Comparison of ENCODE assay signal across 9 cellular contexts in genomic region chr13:46552888-46553520, GRCh38. TPM values are rescaled to one million over a fixed set of nuclear protein-coding genes. Genes with fewer than 3 reads are reported as not detected.
A peak's percentile ranks its signal among the peaks of the same experiment; 100 is the strongest.
DNase-seq lines count a peak whose midpoint lies in the region; ATAC-seq, FAIRE-seq and TF ChIP-seq lines count a peak whose summit lies in the region.
"Had no signal": no experiment of that assay in that cellular context is flagged by ENCODE, and none has a peak within 500 bp of the region (broad histone marks: within the 10 kb centered on the region; RNA-seq: fewer than 3 reads in every experiment).

A gene with protein sequence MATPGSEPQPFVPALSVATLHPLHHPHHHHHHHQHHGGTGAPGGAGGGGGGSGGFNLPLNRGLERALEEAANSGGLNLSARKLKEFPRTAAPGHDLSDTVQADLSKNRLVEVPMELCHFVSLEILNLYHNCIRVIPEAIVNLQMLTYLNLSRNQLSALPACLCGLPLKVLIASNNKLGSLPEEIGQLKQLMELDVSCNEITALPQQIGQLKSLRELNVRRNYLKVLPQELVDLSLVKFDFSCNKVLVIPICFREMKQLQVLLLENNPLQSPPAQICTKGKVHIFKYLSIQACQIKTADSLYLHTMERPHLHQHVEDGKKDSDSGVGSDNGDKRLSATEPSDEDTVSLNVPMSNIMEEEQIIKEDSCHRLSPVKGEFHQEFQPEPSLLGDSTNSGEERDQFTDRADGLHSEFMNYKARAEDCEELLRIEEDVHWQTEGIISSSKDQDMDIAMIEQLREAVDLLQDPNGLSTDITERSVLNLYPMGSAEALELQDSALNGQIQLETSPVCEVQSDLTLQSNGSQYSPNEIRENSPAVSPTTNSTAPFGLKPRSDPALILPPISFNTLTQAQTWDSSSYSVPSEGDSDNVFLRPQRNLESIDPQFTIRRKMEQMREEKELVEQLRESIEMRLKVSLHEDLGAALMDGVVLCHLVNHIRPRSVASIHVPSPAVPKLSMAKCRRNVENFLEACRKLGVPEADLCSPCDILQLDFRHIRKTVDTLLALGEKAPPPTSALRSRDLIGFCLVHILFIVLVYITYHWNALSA (plus strand): TSS chr13:46553170. CDS start chr13:46553397, 227 bp downstream.

- peak within 1 kb of the TSS; percentile 92 for H3K14ac ChIP-seq in IMR-90 (replicated peaks; ENCODE audit: low read depth, low read length)

- peaks cover 26% of the 10 kb centered on the region for H3K79me2 ChIP-seq in endothelial cell of umbilical vein (ENCODE audit: control insufficient read depth, insufficient read depth, low read length)

- H3K56ac ChIP-seq in IMR-90 (ENCODE audit: extremely low read depth, insufficient read depth, low read length), result peak within 1 kb of the TSS; percentile 82

- H3K27me3 ChIP-seq in CD4-positive, alpha-beta memory T cell (ENCODE audit: insufficient read depth, low read length), result no peaks in the 10 kb centered on the region
- H3K27me3 ChIP-seq in IMR-90 (ENCODE audit: control insufficient read depth, insufficient read depth, low read length) (no peaks in the 10 kb centered on the region), endothelial cell of umbilical vein (ENCODE audit: control insufficient read depth in 2 of 2, insufficient read depth in 2 of 2, low read length in 2 of 2) (no peaks in the 10 kb centered on the region), mononuclear cell (ENCODE audit: insufficient read depth, low read length) (no peaks in the 10 kb centered on the region)

- DNase-seq in CD4-positive, alpha-beta memory T cell, result peak; percentile 80 to 89 (median 81)
- DNase-seq in IMR-90, result peak; percentile 80
- DNase-seq in OCI-M1 (lab: John Stamatoyannopoulos, UW), result peak; percentile 86
- peak; percentile 77 for DNase-seq in activated T-cell treated with anti-CD3 and anti-CD28 coated beads for 1 hour (ENCODE audit: low read depth)
- peak; percentile 84 for DNase-seq in endothelial cell of umbilical vein (ENCODE audit: low read depth, low spot score)
- DNase-seq in stimulated activated CD8-positive, alpha-beta memory T cell treated with anti-CD3 and anti-CD28 coated beads, Interleukin-2, amount 100 ng/mL, for 48 hours (ENCODE audit: low read depth in 2 of 2), result peak; percentile 78 to 81

- ATAC-seq in GM21381 (IDR thresholded peaks at IDR 0.05; ENCODE audit: unreplicated experiment) (peak; percentile 65), IMR-90 (ENCODE audit: low read depth) (peak; percentile 89)

- H3K4me2 ChIP-seq in IMR-90 (ENCODE audit: low read depth, low read length) (peak within 1 kb of the TSS; percentile 92), endothelial cell of umbilical vein (ENCODE audit: insufficient read depth, low read length) (peak within 1 kb of the TSS; percentile 90)

- peaks cover 33 to 55% (median 41%) of the 10 kb centered on the region in 4 donors for H3K4me1 Mint-ChIP-seq in CD4-positive, alpha-beta memory T cell

- peak within 1 kb of the TSS; percentile 76 for H2BK120ac ChIP-seq in IMR-90 (ENCODE audit: low read depth, low read length)

- H3K9me1 ChIP-seq in IMR-90 (ENCODE audit: insufficient read depth, low read length) (peaks cover 3% of the 10 kb centered on the region; the same call in 1 of the 2 replicates), endothelial cell of umbilical vein (replicated peaks; ENCODE audit: control insufficient read depth, extremely low read depth, insufficient read depth, low read length) (no peaks in the 10 kb centered on the region)

- peaks cover 0 to 11% of the 10 kb centered on the region in 2 donors for H3K36me3 Mint-ChIP-seq in CD4-positive, alpha-beta memory T cell

- H4K8ac ChIP-seq in IMR-90 (ENCODE audit: low read depth in 2 of 2, low read length in 2 of 2), result peak within 1 kb of the TSS; percentile 55 to 72; a peak in 2 of 4 replicates

- H2BK20ac ChIP-seq in IMR-90 (ENCODE audit: low read depth, low read length), result no peak within 1 kb of the TSS

- H3K9ac ChIP-seq in IMR-90 (ENCODE audit: low read depth, low read length), result peak within 1 kb of the TSS; percentile 74
- H3K9ac ChIP-seq in endothelial cell of umbilical vein (replicated peaks; ENCODE audit: extremely low read depth, insufficient read depth, low read length), result peak within 1 kb of the TSS; percentile 88

- H3K23ac ChIP-seq in IMR-90 (ENCODE audit: low read depth, low read length), result peak within 1 kb of the TSS; percentile 84

- H2BK5ac ChIP-seq in IMR-90 (ENCODE audit: low read depth, low read length, poor library complexity, severe bottlenecking), result peak within 1 kb of the TSS; percentile 79

- H4K20me1 ChIP-seq in IMR-90 (ENCODE audit: insufficient read depth, low read length), result peaks cover 6% of the 10 kb centered on the region; the same call in 1 of the 2 replicates
- no peaks in the 10 kb centered on the region for H4K20me1 ChIP-seq in endothelial cell of umbilical vein (replicated peaks; ENCODE audit: control insufficient read depth, extremely low read depth, insufficient read depth, low read length)

- peak within 1 kb of the TSS; percentile 87 to 97 (median 94) for H3K27ac Mint-ChIP-seq in CD4-positive, alpha-beta memory T cell

- peak within 1 kb of the TSS; percentile 34 for H4K5ac ChIP-seq in IMR-90 (ENCODE audit: low read depth, low read length)

- H3K18ac ChIP-seq in IMR-90 (ENCODE audit: low read depth, low read length), result peak within 1 kb of the TSS; percentile 32

- POLR2A ChIA-PET in CD4-positive, alpha-beta memory T cell (lab: Charles Lee; ENCODE audit: partially characterized antibody), result interaction anchor here (0.8 to 1.0 kb wide), 3 partner anchors 145 to 244 kb away, joined by 3 read pairs; partner anchors contain the start of gene ESD
- POLR2A ChIA-PET in IMR-90 (lab: Charles Lee; ENCODE audit: unreplicated experiment), result interaction anchor here (0.6 kb wide), 1 partner anchor 13 kb away, joined by 3 read pairs; no protein-coding TSS in a partner anchor
- POLR2A ChIA-PET in endothelial cell of umbilical vein (lab: Charles Lee), result no interaction called here

- TF ChIP-seq POLR2A in IMR-90 (IDR thresholded peaks at IDR 0.05; ENCODE audit: low read depth, low read length) (peak; percentile 20; the same call in 1 of the 2 replicates), endothelial cell of umbilical vein (IDR thresholded peaks at IDR 0.05; ENCODE audit: low read depth, low read length) (no peak)

- H4K91ac ChIP-seq in IMR-90 (ENCODE audit: insufficient read depth, low read depth, low read length), result peak within 1 kb of the TSS; percentile 79

- peak within 1 kb of the TSS; percentile 91 for H2AK9ac ChIP-seq in IMR-90 (replicated peaks; ENCODE audit: low read depth, low read length, poor library complexity)

- in situ Hi-C loops in IMR-90 (cut with MboI; ENCODE audit: low sequenced_read_pairs), result loop anchor here (5.0 to 10.0 kb wide), 2 partner anchors 59 to 132 kb away; no protein-coding TSS in a partner anchor

- BruUV-seq in IMR-90 (replicated peaks; lab: Mats Ljungman, UMichigan) (no TSS peak), endothelial cell of umbilical vein (replicated peaks; lab: Mats Ljungman, UMichigan) (no TSS peak)

- no CpG with 5 or more reads among the region's 66 CpGs for WGBS in IMR-90 (ENCODE audit: extremely low coverage in 2 of 2, insufficient read length in 1 of 2), 2 experiments

- no peaks in the 10 kb centered on the region for H3K36me3 ChIP-seq in CD4-positive, alpha-beta memory T cell (ENCODE audit: insufficient read depth, low read length)
- H3K36me3 ChIP-seq in IMR-90 (ENCODE audit: control insufficient read depth, insufficient read depth, low read length) (no peaks in the 10 kb centered on the region), endothelial cell of umbilical vein (ENCODE audit: control insufficient read depth in 2 of 2, extremely low read depth in 1 of 2, insufficient read depth in 2 of 2, low read length in 2 of 2) (no peaks in the 10 kb centered on the region)

- intact Hi-C loops in CD4-positive, alpha-beta memory T cell (cut with micrococcal nuclease), result loop anchor here (5.0 kb wide), 4 partner anchors 39 to 1976 kb away; partner anchors contain the start of genes NUDT15 and TSC22D1
- intact Hi-C loops in IMR-90 (cut with micrococcal nuclease), result loop anchor here (5.0 kb wide), 1 partner anchor 129 kb away; no protein-coding TSS in a partner anchor
- intact Hi-C loops in endothelial cell of umbilical vein (cut with micrococcal nuclease), result loop anchor here (1.0 kb wide), 1 partner anchor 110 kb away; no protein-coding TSS in a partner anchor

- no peaks in the 10 kb centered on the region for H3K9me3 ChIP-seq in CD4-positive, alpha-beta memory T cell (ENCODE audit: control insufficient read depth in 1 of 2, low read length in 2 of 2)
- H3K9me3 ChIP-seq in IMR-90 (ENCODE audit: control insufficient read depth, insufficient read depth, low read length), result no peaks in the 10 kb centered on the region
- H3K9me3 ChIP-seq in endothelial cell of umbilical vein (replicated peaks; ENCODE audit: control insufficient read depth, insufficient read depth, low read length), result no peaks in the 10 kb centered on the region
- H3K9me3 ChIP-seq in mononuclear cell (ENCODE audit: low read depth, low read length), result no peaks in the 10 kb centered on the region

- H3K27me3 Mint-ChIP-seq in CD4-positive, alpha-beta memory T cell, result peaks cover 2 to 5% of the 10 kb centered on the region in 2 donors

- dilution Hi-C loops in IMR-90 (cut with HindIII; ENCODE audit: low sequenced_read_pairs, unreplicated experiment), result no loop called here
- dilution Hi-C loops in endothelial cell of umbilical vein (cut with MboI; ENCODE audit: extremely low pct_ligation_motif_present, low sequenced_read_pairs), result no loop called here

- TF ChIP-seq CTCF in IMR-90 (conservative IDR thresholded peaks at IDR 0.05; ENCODE audit: low read depth, low read length), result no peak
- no peak for TF ChIP-seq CTCF in endothelial cell of umbilical vein (IDR thresholded peaks at IDR 0.05; ENCODE audit: extremely low read depth in 1 of 2, insufficient read depth in 1 of 2, low read depth in 1 of 2, low read length in 2 of 2)

- FAIRE-seq in endothelial cell of umbilical vein (lab: Jason Lieb, UNC), result peak; percentile 50
- FAIRE-seq: endometrium had no signal

- H3K4me3 Mint-ChIP-seq in CD4-positive, alpha-beta memory T cell, result peak within 1 kb of the TSS; percentile 94 to 98 (median 96)

- peak within 1 kb of the TSS; percentile 67 to 87 for H3K4me3 ChIP-seq in CD4-positive, alpha-beta memory T cell (ENCODE audit: low read length in 2 of 2)
- peak within 1 kb of the TSS; percentile 91 for H3K4me3 ChIP-seq in IMR-90 (ENCODE audit: insufficient read depth, low read depth, low read length)
- H3K4me3 ChIP-seq in endothelial cell of umbilical vein (replicated peaks in 1 of 3; ENCODE audit: insufficient read depth in 1 of 3, low read depth in 1 of 3, low read length in 3 of 3), result peak within 1 kb of the TSS; percentile 72 to 92 (median 87)
- H3K4me3 ChIP-seq in mononuclear cell (ENCODE audit: low read length), result peak within 1 kb of the TSS; percentile 83

- CTCF ChIA-PET in CD4-positive, alpha-beta memory T cell (lab: Charles Lee; ENCODE audit: partially characterized antibody), result interaction anchor here (0.8 to 4.9 kb wide), 16 partner anchors 10 to 245 kb away, joined by 3 to 98 read pairs (median 8); no protein-coding TSS in a partner anchor
- CTCF ChIA-PET in IMR-90 (lab: Yijun Ruan, JAX) (interaction anchor here (1.1 kb wide), 1 partner anchor 56 kb away, joined by 3 read pairs; no protein-coding TSS in a partner anchor), endothelial cell of umbilical vein (lab: Charles Lee) (interaction anchor here (1.0 to 6.2 kb wide), 12 partner anchors 8 to 340 kb away, joined by 3 to 204 read pairs (median 6); no protein-coding TSS in a partner anchor)

- H2AK5ac ChIP-seq in IMR-90 (ENCODE audit: low read depth, low read length), result peak within 1 kb of the TSS; percentile 18

- peak within 1 kb of the TSS; percentile 67; the same call in 2 of the 3 replicates for H2BK15ac ChIP-seq in IMR-90 (ENCODE audit: low read depth, low read length)

- H3K9me3 Mint-ChIP-seq in CD4-positive, alpha-beta memory T cell, result no peaks in the 10 kb centered on the region

- H2AFZ ChIP-seq in IMR-90 (replicated peaks; ENCODE audit: low read length, poor library complexity), result peak within 1 kb of the TSS; percentile 92
- peak within 1 kb of the TSS; percentile 93 for H2AFZ ChIP-seq in endothelial cell of umbilical vein (ENCODE audit: low read depth, low read length)

- H3K4ac ChIP-seq in IMR-90 (ENCODE audit: low read depth, low read length), result peak within 1 kb of the TSS; percentile 84

- peaks cover 5 to 34% of the 10 kb centered on the region in 2 experiments; a peak in 3 of 4 replicates for H3K79me1 ChIP-seq in IMR-90 (ENCODE audit: low read depth in 1 of 2, low read length in 2 of 2)

- peaks cover 38% of the 10 kb centered on the region for H3K4me1 ChIP-seq in CD4-positive, alpha-beta memory T cell (ENCODE audit: insufficient read depth, low read length)
- peaks cover 4% of the 10 kb centered on the region for H3K4me1 ChIP-seq in IMR-90 (ENCODE audit: control insufficient read depth, insufficient read depth, low read length)
- H3K4me1 ChIP-seq in endothelial cell of umbilical vein (ENCODE audit: control insufficient read depth, extremely low read depth, insufficient read depth, low read length), result peaks cover 25% of the 10 kb centered on the region
- H3K4me1 ChIP-seq in mononuclear cell (ENCODE audit: insufficient read depth, low read length), result peaks cover 32% of the 10 kb centered on the region

- no peak for TF ChIP-seq RAD21 in IMR-90 (IDR thresholded peaks at IDR 0.05; ENCODE audit: low read length)

- peak within 1 kb of the TSS; percentile 79 for H3K27ac ChIP-seq in CD4-positive, alpha-beta memory T cell (ENCODE audit: low read depth, low read length)
- H3K27ac ChIP-seq in IMR-90 (ENCODE audit: insufficient read depth, low read length) (peak within 1 kb of the TSS; percentile 83), endothelial cell of umbilical vein (ENCODE audit: insufficient read depth, low read depth, low read length) (peak within 1 kb of the TSS; percentile 65)

RNA-seq across cellular contexts. Expression of the gene that starts here (rescaled TPM):
- 10 to 100 TPM; 18.0 to 19.1 TPM for total RNA-seq in CD4-positive, alpha-beta memory T cell
- polyA plus RNA-seq in CD4-positive, alpha-beta memory T cell, result 1 to 10 TPM; 1.2 to 6.2 TPM
- 7.8 and 8.8 TPM in 2 replicates for total RNA-seq in IMR-90 (2012; rRNA removed)
- polyA plus RNA-seq in IMR-90 (2012; rRNA removed), result 7.0 and 7.2 TPM in 2 replicates
- 2.0 and 2.2 TPM in 2 replicates for polyA plus RNA-seq in IMR-90 (2012; cell fraction: cytosol; rRNA removed)
- polyA plus RNA-seq in IMR-90 (2012; cell fraction: nucleus; rRNA removed; ENCODE audit: low replicate concordance), result 2.7 and 13.5 TPM in 2 replicates
- 16.5 and 24.0 TPM in 2 replicates for total RNA-seq in endothelial cell of umbilical vein
- 4.0 and 5.4 TPM in 2 replicates for polyA plus RNA-seq in endothelial cell of umbilical vein
- polyA plus RNA-seq in endothelial cell of umbilical vein (2011; cell fraction: cytosol; rRNA removed), result 5.9 and 6.3 TPM in 2 replicates
- 18.1 and 21.6 TPM in 2 replicates for polyA plus RNA-seq in endothelial cell of umbilical vein (2011; cell fraction: nucleus; rRNA removed)
- 5.7 and 8.4 TPM in 2 replicates for polyA plus RNA-seq in endothelial cell of umbilical vein (2012)
- polyA minus RNA-seq in endothelial cell of umbilical vein, result 18.3 and 18.8 TPM in 2 replicates
- polyA minus RNA-seq in endothelial cell of umbilical vein (2011; cell fraction: cytosol; rRNA and poly(A)+ RNA removed), result 5.9 TPM
- polyA minus RNA-seq in endothelial cell of umbilical vein (2011; cell fraction: nucleus; rRNA and poly(A)+ RNA removed), result 45.9 and 62.8 TPM in 2 replicates
- 9.8 TPM for total RNA-seq in mononuclear cell

Comparison
In these comparisons a context has a peak if more than half of its experiments do, and no peak if none do; other contexts are left out.
1. Peak in every context shown above with its lines: DNase-seq, ATAC-seq, H3K4me3 ChIP-seq and H3K27ac ChIP-seq.